ENCODE assay signal across 12 cellular contexts in genomic region chr1:232596666-232597303, GRCh38. TPM values are rescaled to one million over a fixed set of nuclear protein-coding genes. Genes with fewer than 3 reads are reported as not detected.
DNase-seq lines count a peak whose midpoint lies in the region; ATAC-seq and TF ChIP-seq lines count a peak whose summit lies in the region.
"Had no signal": no experiment of that assay in that cellular context is flagged by ENCODE, and none has a peak within 500 bp of the region (broad histone marks: within the 10 kb centered on the region; RNA-seq: fewer than 3 reads in every experiment).

No MANE protein-coding gene starts in this region.

- H3K27ac Mint-ChIP-seq in endodermal cell: no peak overlapping the region
- H3K27ac Mint-ChIP-seq in MCF 10A (ENCODE audit: low read depth, unreplicated experiment): no peak overlapping the region

- H3K27me3 ChIP-seq in endodermal cell (ENCODE audit: control insufficient read depth, insufficient read depth, low read length, poor library complexity, severe bottlenecking) (no peaks in the 10 kb centered on the region), stomach (no peaks in the 10 kb centered on the region)
- H3K27me3 ChIP-seq: breast epithelium, foreskin keratinocyte had no signal

- peaks cover 6% of the 10 kb centered on the region for H3K4me1 ChIP-seq in endodermal cell (ENCODE audit: control insufficient read depth, insufficient read depth, low read length)
- H3K4me1 ChIP-seq in stomach: peaks cover 0 to 35% (median 11%) of the 10 kb centered on the region in 4 donors
- H3K4me1 ChIP-seq: breast epithelium, foreskin keratinocyte had no signal

- no peak for TF ChIP-seq EP300 in stomach (IDR thresholded peaks at IDR 0.05)

- DNase-seq in endodermal cell (no peak), MCF 10A (ENCODE audit: unreplicated experiment) (no peak), NCI-H2081 (lab: John Stamatoyannopoulos, UW) (no peak), stomach (no peak)
- DNase-seq: foreskin keratinocyte, KG1 had no signal

- H3K27ac ChIP-seq in endodermal cell (ENCODE audit: low read depth, low read length): peak overlapping the region; percentile 40
- no peak overlapping the region for H3K27ac ChIP-seq in stomach
- H3K27ac ChIP-seq: foreskin keratinocyte had no signal

- H3K4me3 Mint-ChIP-seq in endodermal cell: no peak overlapping the region
- H3K4me3 Mint-ChIP-seq in MCF 10A (ENCODE audit: unreplicated experiment): no peak overlapping the region

- ATAC-seq in GM18498 (IDR thresholded peaks at IDR 0.05; ENCODE audit: unreplicated experiment): peak; percentile 44
- peak; percentile 24 for ATAC-seq in GM19324 (IDR thresholded peaks at IDR 0.05; ENCODE audit: low FRiP score, unreplicated experiment)
- peak; percentile 37 for ATAC-seq in HG03175 (IDR thresholded peaks at IDR 0.05; ENCODE audit: unreplicated experiment)
- ATAC-seq: foreskin keratinocyte, Panc1 had no signal

- 68 to 92% methylated on average over 5 to 8 of the region's 8 CpGs for WGBS in endodermal cell (ENCODE audit: insufficient coverage in 1 of 2, insufficient read length in 1 of 2), 2 experiments
- WGBS in stomach, 5 donors: 59 to 70% (median 66%) methylated on average over 8 of the region's 8 CpGs

- no peaks in the 10 kb centered on the region for H3K27me3 Mint-ChIP-seq in endodermal cell (ENCODE audit: insufficient read depth)
- no peaks in the 10 kb centered on the region for H3K27me3 Mint-ChIP-seq in MCF 10A (ENCODE audit: insufficient read depth, unreplicated experiment)

- peaks cover 46% of the 10 kb centered on the region for H3K4me1 Mint-ChIP-seq in endodermal cell
- H3K4me1 Mint-ChIP-seq in MCF 10A (ENCODE audit: insufficient read depth, unreplicated experiment): peaks cover 19% of the 10 kb centered on the region

- POLR2A ChIA-PET in MCF 10A (lab: Yijun Ruan, JAX): interaction anchor here (0.9 to 3.0 kb wide), 7 partner anchors 10 to 66 kb away, joined by 3 to 12 read pairs (median 4); no protein-coding TSS in a partner anchor

- peaks cover 44% of the 10 kb centered on the region for H3K36me3 ChIP-seq in endodermal cell (ENCODE audit: control insufficient read depth, insufficient read depth, low read length)
- H3K36me3 ChIP-seq in stomach: no peaks in the 10 kb centered on the region
- H3K36me3 ChIP-seq: breast epithelium, HAP-1 had no signal

- no peak for TF ChIP-seq POLR2A in stomach (IDR thresholded peaks at IDR 0.05)

- H3K36me3 Mint-ChIP-seq in endodermal cell (ENCODE audit: low read depth): peaks cover 9% of the 10 kb centered on the region
- H3K36me3 Mint-ChIP-seq in MCF 10A (ENCODE audit: insufficient read depth, unreplicated experiment): peaks cover 6% of the 10 kb centered on the region

- H3K9me3 ChIP-seq in endodermal cell (ENCODE audit: control insufficient read depth, low read length): no peaks in the 10 kb centered on the region
- no peaks in the 10 kb centered on the region for H3K9me3 ChIP-seq in stomach
- H3K9me3 ChIP-seq: breast epithelium, HAP-1 had no signal

- H3K9ac ChIP-seq in endodermal cell (ENCODE audit: extremely low read depth, low read length, poor library complexity, severe bottlenecking): no peak overlapping the region

- H3K4me3 ChIP-seq in endodermal cell (ENCODE audit: low read length): no peak overlapping the region
- H3K4me3 ChIP-seq in stomach: no peak overlapping the region
- H3K4me3 ChIP-seq: breast epithelium, HAP-1 had no signal

- intact Hi-C loops in MCF 10A (cut with micrococcal nuclease): no loop called here
- intact Hi-C loops in stomach (cut with DNase I; ENCODE audit: low total_unique reads): no loop called here

- no peak for TF ChIP-seq CTCF in endodermal cell (conservative IDR thresholded peaks at IDR 0.05)
- TF ChIP-seq CTCF in MCF 10A (IDR thresholded peaks at IDR 0.05; ENCODE audit: unreplicated experiment): no peak
- TF ChIP-seq CTCF in stomach (IDR thresholded peaks at IDR 0.05): no peak

- CTCF ChIA-PET in MCF 10A (lab: Yijun Ruan, JAX): interaction anchor here (0.6 to 2.6 kb wide), 3 partner anchors 16 to 490 kb away, joined by 3 to 17 read pairs (median 7); no protein-coding TSS in a partner anchor

- no peaks in the 10 kb centered on the region for H3K9me3 Mint-ChIP-seq in endodermal cell
- no peaks in the 10 kb centered on the region for H3K9me3 Mint-ChIP-seq in MCF 10A (ENCODE audit: unreplicated experiment)

- no TSS peak for BruUV-seq in MCF 10A (replicated peaks; lab: Mats Ljungman, UMichigan)

RNA-seq across cellular contexts. Expression of gene SIPA1L2, which starts 33.1 kb away (rescaled TPM):
- total RNA-seq in endodermal cell: 10 to 100 TPM; 34.7 to 41.5 TPM
- 40.1 TPM for polyA plus RNA-seq in endodermal cell (2013, experiment 1 of 2)
- polyA plus RNA-seq in endodermal cell (2013, experiment 2 of 2): 41.6 TPM
- 15.2 and 18.3 TPM in 2 replicates for total RNA-seq in MCF 10A (2022)
- total RNA-seq in stomach: 100 to 1,000 TPM in 1 of 5 donors, 10 to 100 TPM in 3, 1 to 10 TPM in 1; 6.4 to 240 (median 37.5) TPM
- polyA plus RNA-seq in stomach: 1 to 10 TPM; 2.5 to 6.8 (median 4.1) TPM
